In the genomic region with DNA sequence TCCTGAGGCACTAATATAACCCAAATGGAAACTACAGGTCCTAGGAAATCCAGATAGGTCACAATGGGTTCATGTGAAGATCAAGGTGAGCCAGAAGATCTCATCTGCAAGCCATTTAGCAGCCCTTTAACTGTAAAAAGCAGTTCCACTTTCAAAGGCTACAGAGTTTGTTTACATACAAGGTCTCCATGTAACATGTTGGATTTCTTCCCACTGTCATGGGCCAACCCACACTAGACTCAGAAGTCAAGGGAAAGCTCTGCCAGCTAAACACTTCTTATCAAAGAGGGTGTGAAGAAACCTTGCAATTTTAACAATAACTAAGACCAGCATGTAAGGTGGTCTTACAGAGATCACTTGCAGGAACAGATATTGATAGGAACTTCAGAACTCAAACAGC, we compare ENCODE assay signal across 20 cellular contexts. TPM values are rescaled to one million over a fixed set of nuclear protein-coding genes. Genes with fewer than 3 reads are reported as not detected.
A peak's percentile ranks its signal among the peaks of the same experiment; 100 is the strongest.
DNase-seq lines count a peak whose midpoint lies in the region; ATAC-seq, FAIRE-seq and TF ChIP-seq lines count a peak whose summit lies in the region.
"Had no signal": no experiment of that assay in that cellular context is flagged by ENCODE, and none has a peak within 500 bp of the region (broad histone marks: within the 10 kb centered on the region; RNA-seq: fewer than 3 reads in every experiment).

No MANE protein-coding gene starts in this region.

- H3K36me3 ChIP-seq in OCI-LY3 (replicated peaks; ENCODE audit: low read depth, low read length) (peaks cover 21% of the 10 kb centered on the region), left lung (peaks cover 0 to 11% of the 10 kb centered on the region in 2 donors)

- peak; percentile 73 for FAIRE-seq in H54 (lab: Jason Lieb, UNC)
- FAIRE-seq: D721Med, HTR-8/SVneo had no signal

- intact Hi-C loops in left lung (cut with DNase I) = no loop called here

- peak overlapping the region; percentile 80 for H3K4me2 ChIP-seq in OCI-LY3 (ENCODE audit: low read length)
- H3K4me2 ChIP-seq: GM23338, KMS-11 had no signal

- no peak overlapping the region for H3K9ac ChIP-seq in OCI-LY3 (ENCODE audit: low read length)
- H3K9ac ChIP-seq: KMS-11 had no signal

- H3K4me1 ChIP-seq in OCI-LY3 (ENCODE audit: low read length) = peaks cover 41% of the 10 kb centered on the region
- H3K4me1 ChIP-seq in left lung = peaks cover 16 to 30% of the 10 kb centered on the region in 2 donors

- H3K79me2 ChIP-seq in OCI-LY3 (ENCODE audit: low read length) = no peaks in the 10 kb centered on the region

- H3K27ac ChIP-seq in OCI-LY3 (ENCODE audit: low read length) (0 out of 2 replicates have a peak overlapping the region, but pooled peaks have one; percentile 25), left lung (peak overlapping the region in 1 of 2 donors; percentile 8)
- H3K27ac ChIP-seq: KMS-11, Peyer's patch had no signal

- H3K4me3 ChIP-seq in OCI-LY3 (ENCODE audit: low read length) = peak overlapping the region; percentile 58
- H3K4me3 ChIP-seq in left lung = no peak overlapping the region
- H3K4me3 ChIP-seq: GM23338, Peyer's patch had no signal

- peak; percentile 7 for ATAC-seq in left lung
- no peak for ATAC-seq in HG02571 (IDR thresholded peaks at IDR 0.05; ENCODE audit: unreplicated experiment)
- ATAC-seq: CD8-positive, alpha-beta T cell; GM23338; SK-N-SH treated with all-trans-retinoic acid at 6 μM for 48 hours had no signal

- H3K27me3 ChIP-seq in OCI-LY3 (ENCODE audit: low read depth, low read length) (peaks cover 4% of the 10 kb centered on the region; the same call in 1 of the 2 replicates), left lung (no peaks in the 10 kb centered on the region)
- H3K27me3 ChIP-seq: Peyer's patch had no signal

- H3K9me3 ChIP-seq in OCI-LY3 (ENCODE audit: insufficient read depth, low read length) = no peaks in the 10 kb centered on the region
- H3K9me3 ChIP-seq in left lung = no peaks in the 10 kb centered on the region
- H3K9me3 ChIP-seq: Peyer's patch had no signal

- TF ChIP-seq POLR2A in H54 (IDR thresholded peaks at IDR 0.05; ENCODE audit: low read depth, low read length) (no peak), erythroblast (IDR thresholded peaks at IDR 0.05; ENCODE audit: low read length) (no peak)

- peaks cover 36% of the 10 kb centered on the region for H4K20me1 ChIP-seq in OCI-LY3 (ENCODE audit: insufficient read depth, low read length)

- TF ChIP-seq CTCF in OCI-LY3 (IDR thresholded peaks at IDR 0.05; ENCODE audit: low read depth, low read length) = no peak
- no peak for TF ChIP-seq CTCF in left lung (IDR thresholded peaks at IDR 0.05)

- H2AFZ ChIP-seq in OCI-LY3 (ENCODE audit: low read depth, low read length) = no peak overlapping the region
- H2AFZ ChIP-seq: GM23338 had no signal

- DNase-seq in H54 (ENCODE audit: insufficient read length, low spot score) (no peak), erythroblast (lab: John Stamatoyannopoulos, UW) (peak; percentile 5 to 22), left lung (no peak), retina (no peak), NCI-H146 treated with DMSO at 0.1 percent for 48 hours (lab: John Stamatoyannopoulos, UW; ENCODE audit: unreplicated experiment) (no peak), T-helper 2 cell (no peak)
- DNase-seq: CD8-positive, alpha-beta T cell; DND-41; GDM1; MM.1S; NCI-H1105; Peyer's patch; SHP77 had no signal

RNA-seq across cellular contexts. Expression of gene CTNNAL1, which starts 3.8 kb away (rescaled TPM):
- total RNA-seq in left lung = 10 to 100 TPM; 47.7 to 48.0 TPM

Comparison
In these comparisons a context has a peak if more than half of its experiments do, and no peak if none do; other contexts are left out.
1. DNase-seq: peak in erythroblast (2 of 2); none in H54 (single experiment), left lung (0 of 2), retina (single experiment), NCI-H146 treated with DMSO at 0.1 percent for 48 hours (single experiment) and T-helper 2 cell (0 of 5).